In the genomic region with DNA sequence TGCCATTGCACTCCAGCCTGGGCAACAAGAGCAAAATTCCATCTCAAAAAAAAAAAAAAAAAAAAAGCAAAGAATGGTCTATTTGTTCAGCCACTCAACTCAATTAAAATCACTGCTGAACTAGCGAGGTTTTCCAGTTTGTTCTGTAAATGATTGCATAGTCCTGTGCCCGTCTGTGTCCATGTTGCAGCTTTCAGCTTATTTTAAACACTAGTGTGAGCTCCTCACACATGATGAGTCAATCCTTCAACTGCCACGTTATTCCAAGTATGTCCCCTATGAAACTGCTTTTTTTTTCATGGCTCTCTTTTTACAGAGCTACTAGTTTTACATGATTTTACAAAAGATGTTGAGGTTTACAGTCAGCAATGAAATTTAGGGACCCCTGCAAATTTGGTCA, we compare ENCODE assay signal across 17 cellular contexts. TPM values are rescaled to one million over a fixed set of nuclear protein-coding genes. Genes with fewer than 3 reads are reported as not detected.
DNase-seq lines count a peak whose midpoint lies in the region; ATAC-seq and TF ChIP-seq lines count a peak whose summit lies in the region.
"Had no signal": no experiment of that assay in that cellular context is flagged by ENCODE, and none has a peak within 500 bp of the region (broad histone marks: within the 10 kb centered on the region; RNA-seq: fewer than 3 reads in every experiment).

No MANE protein-coding gene starts in this region.

- DNase-seq in activated naive CD4-positive, alpha-beta T cell treated with anti-CD3 and anti-CD28 coated beads for 36 hours, result no peak
- DNase-seq in kidney tubule cell (ENCODE audit: low spot score) (peak; percentile 80), upper lobe of right lung (no peak), NOMO-1 treated with DMSO at 0.1 percent for 48 hours (lab: John Stamatoyannopoulos, UW; ENCODE audit: unreplicated experiment) (no peak), NCI-H2029 treated with DMSO at 0.1 percent for 48 hours (lab: John Stamatoyannopoulos, UW) (no peak)
- no peak for DNase-seq in NK-92 treated with Interleukin-12 subunit alpha and Interleukin-12 subunit beta, amount 100 ng/mL, for 24 hours (lab: John Stamatoyannopoulos, UW)
- DNase-seq: activated CD8-positive, alpha-beta memory T cell treated with anti-CD3 and anti-CD28 coated beads, Interleukin-2, amount 10 ng/mL, durations not matched to agents 7 days and 5 days; adrenal gland; DND-41; effector memory CD8-positive, alpha-beta T cell; NCI-H446 treated with DMSO at 0.1 percent for 48 hours; Peyer's patch; tibial artery had no signal

- no peak overlapping the region for H3K27ac ChIP-seq in upper lobe of right lung
- H3K27ac ChIP-seq: A549, adrenal gland, Peyer's patch, right atrium auricular region, tibial artery had no signal

- peak; percentile 41 for ATAC-seq in upper lobe of right lung
- ATAC-seq: activated CD8-positive, alpha-beta memory T cell treated with anti-CD3 and anti-CD28 coated beads, Interleukin-2, amount 10 ng/mL, durations not matched to agents 7 days and 5 days; effector memory CD8-positive, alpha-beta T cell had no signal

- H3K36me3 ChIP-seq in upper lobe of right lung, result peaks cover 77% of the 10 kb centered on the region

- H3K4me3 Mint-ChIP-seq in activated naive CD4-positive, alpha-beta T cell treated with anti-CD3 and anti-CD28 coated beads, Interleukin-2, amount 50 U/mL, for 24 hours, result peak overlapping the region; percentile 30
- no peak overlapping the region for H3K4me3 Mint-ChIP-seq in activated naive CD4-positive, alpha-beta T cell treated with anti-CD3 and anti-CD28 coated beads for 36 hours
- peak overlapping the region in 1 of 5 experiments; percentile 19 for H3K4me3 Mint-ChIP-seq in brain
- H3K4me3 Mint-ChIP-seq: activated CD8-positive, alpha-beta memory T cell treated with anti-CD3 and anti-CD28 coated beads, Interleukin-2, amount 10 ng/mL, durations not matched to agents 7 days and 5 days; effector memory CD8-positive, alpha-beta T cell had no signal

- H3K4me1 Mint-ChIP-seq in activated naive CD4-positive, alpha-beta T cell treated with anti-CD3 and anti-CD28 coated beads, Interleukin-2, amount 50 U/mL, for 24 hours, result peaks cover 25% of the 10 kb centered on the region
- H3K4me1 Mint-ChIP-seq in activated naive CD4-positive, alpha-beta T cell treated with anti-CD3 and anti-CD28 coated beads for 36 hours (ENCODE audit: low read depth), result peaks cover 25% of the 10 kb centered on the region
- H3K4me1 Mint-ChIP-seq in brain, result peaks cover 22% of the 10 kb centered on the region

- H3K4me3 ChIP-seq in upper lobe of right lung, result no peak overlapping the region
- H3K4me3 ChIP-seq: A549, adrenal gland, Peyer's patch, right atrium auricular region, tibial artery had no signal

- no peaks in the 10 kb centered on the region for H3K9me3 ChIP-seq in upper lobe of right lung
- H3K9me3 ChIP-seq: A549, adrenal gland, Peyer's patch, right atrium auricular region, tibial artery had no signal

- H3K36me3 Mint-ChIP-seq in activated naive CD4-positive, alpha-beta T cell treated with anti-CD3 and anti-CD28 coated beads, Interleukin-2, amount 50 U/mL, for 24 hours, result peaks cover 4% of the 10 kb centered on the region
- H3K36me3 Mint-ChIP-seq in activated naive CD4-positive, alpha-beta T cell treated with anti-CD3 and anti-CD28 coated beads for 36 hours (ENCODE audit: low read depth), result peaks cover 48% of the 10 kb centered on the region
- H3K36me3 Mint-ChIP-seq in brain, result peaks cover 72% of the 10 kb centered on the region

- no peaks in the 10 kb centered on the region for H3K27me3 ChIP-seq in upper lobe of right lung
- H3K27me3 ChIP-seq: adrenal gland, Peyer's patch, right atrium auricular region, tibial artery had no signal

- no peaks in the 10 kb centered on the region for H3K27me3 Mint-ChIP-seq in activated naive CD4-positive, alpha-beta T cell treated with anti-CD3 and anti-CD28 coated beads, Interleukin-2, amount 50 U/mL, for 24 hours
- H3K27me3 Mint-ChIP-seq in activated naive CD4-positive, alpha-beta T cell treated with anti-CD3 and anti-CD28 coated beads for 36 hours (ENCODE audit: low read depth), result no peaks in the 10 kb centered on the region
- H3K27me3 Mint-ChIP-seq in brain, result no peaks in the 10 kb centered on the region
- H3K27me3 Mint-ChIP-seq: activated CD8-positive, alpha-beta memory T cell treated with anti-CD3 and anti-CD28 coated beads, Interleukin-2, amount 10 ng/mL, durations not matched to agents 7 days and 5 days; effector memory CD8-positive, alpha-beta T cell had no signal

- no peaks in the 10 kb centered on the region for H3K9me3 Mint-ChIP-seq in activated naive CD4-positive, alpha-beta T cell treated with anti-CD3 and anti-CD28 coated beads, Interleukin-2, amount 50 U/mL, for 24 hours
- H3K9me3 Mint-ChIP-seq in activated naive CD4-positive, alpha-beta T cell treated with anti-CD3 and anti-CD28 coated beads for 36 hours, result no peaks in the 10 kb centered on the region
- H3K9me3 Mint-ChIP-seq in brain, result no peaks in the 10 kb centered on the region
- H3K9me3 Mint-ChIP-seq: effector memory CD8-positive, alpha-beta T cell had no signal

- TF ChIP-seq CTCF in brain (conservative IDR thresholded peaks at IDR 0.05) (no peak), upper lobe of right lung (IDR thresholded peaks at IDR 0.05) (no peak)

- no peak overlapping the region for H3K27ac Mint-ChIP-seq in activated naive CD4-positive, alpha-beta T cell treated with anti-CD3 and anti-CD28 coated beads, Interleukin-2, amount 50 U/mL, for 24 hours
- H3K27ac Mint-ChIP-seq in activated naive CD4-positive, alpha-beta T cell treated with anti-CD3 and anti-CD28 coated beads for 36 hours, result no peak overlapping the region
- H3K27ac Mint-ChIP-seq in brain, result peak overlapping the region in 3 of 5 experiments; percentile 39 to 84 (median 69)
- H3K27ac Mint-ChIP-seq: activated CD8-positive, alpha-beta memory T cell treated with anti-CD3 and anti-CD28 coated beads, Interleukin-2, amount 10 ng/mL, durations not matched to agents 7 days and 5 days had no signal

- CTCF ChIA-PET in activated naive CD4-positive, alpha-beta T cell treated with anti-CD3 and anti-CD28 coated beads for 36 hours (lab: Charles Lee), result interaction anchor here (0.6 to 1.0 kb wide), 3 partner anchors 12 to 129 kb away, joined by 3 read pairs; no protein-coding TSS in a partner anchor

- H3K4me1 ChIP-seq in upper lobe of right lung, result no peaks in the 10 kb centered on the region
- H3K4me1 ChIP-seq: Peyer's patch, right atrium auricular region, tibial artery had no signal

- intact Hi-C loops in activated naive CD4-positive, alpha-beta T cell treated with anti-CD3 and anti-CD28 coated beads for 36 hours (cut with micrococcal nuclease), result no loop called here
- intact Hi-C loops in upper lobe of right lung (cut with DNase I), result no loop called here

RNA-seq across cellular contexts. Expression of a gene that starts 12.2 kb away (rescaled TPM):
- 100 to 1,000 TPM; 149 to 154 TPM for total RNA-seq in activated naive CD4-positive, alpha-beta T cell treated with anti-CD3 and anti-CD28 coated beads for 36 hours
- 59.2 TPM for polyA plus RNA-seq in brain (ENCODE audit: insufficient read depth, low read depth, low replicate concordance)
- 75.6 TPM for total RNA-seq in upper lobe of right lung

RNA-seq across cellular contexts. Expression of a gene that starts 12.3 kb away (rescaled TPM):
- 10 to 100 TPM; 24.2 to 24.6 TPM for total RNA-seq in activated naive CD4-positive, alpha-beta T cell treated with anti-CD3 and anti-CD28 coated beads for 36 hours
- 39.3 TPM for polyA plus RNA-seq in brain (ENCODE audit: insufficient read depth, low read depth, low replicate concordance)
- total RNA-seq in upper lobe of right lung, result 21.7 TPM

RNA-seq across cellular contexts. Expression of a gene that starts 42.7 kb away (rescaled TPM):
- 1 to 10 TPM; 6.7 to 8.5 TPM for total RNA-seq in activated naive CD4-positive, alpha-beta T cell treated with anti-CD3 and anti-CD28 coated beads for 36 hours
- 9.5 TPM for polyA plus RNA-seq in brain (ENCODE audit: insufficient read depth, low read depth, low replicate concordance)
- 12.7 TPM for total RNA-seq in upper lobe of right lung

Comparison
In these comparisons a context has a peak if more than half of its experiments do, and no peak if none do; other contexts are left out.
1. H3K27ac Mint-ChIP-seq: peak in brain (3 of 5); none in activated naive CD4-positive, alpha-beta T cell treated with anti-CD3 and anti-CD28 coated beads, Interleukin-2, amount 50 U/mL, for 24 hours (single experiment) and activated naive CD4-positive, alpha-beta T cell treated with anti-CD3 and anti-CD28 coated beads for 36 hours (single experiment).